ENCODE assay signal across 8 cellular contexts in genomic region chr3:38003371-38003816, GRCh38. TPM values are rescaled to one million over a fixed set of nuclear protein-coding genes. Genes with fewer than 3 reads are reported as not detected.
DNase-seq lines count a peak whose midpoint lies in the region; ATAC-seq lines count a peak whose summit lies in the region.

No MANE protein-coding gene starts in this region.

- DNase-seq in A172 (ENCODE audit: low spot score) (peak; percentile 33), SJCRH30 (peak; percentile 31 to 65), adipocyte (ENCODE audit: low read depth) (peak; percentile 67), left cardiac atrium (peak; percentile 69), putamen (ENCODE audit: low spot score) (peak; percentile 74), cerebellar cortex (ENCODE audit: low spot score) (no peak)

- H3K9me3 ChIP-seq in SJCRH30 (replicated peaks) (no peaks in the 10 kb centered on the region), adipocyte (ENCODE audit: control insufficient read depth, low read length) (no peaks in the 10 kb centered on the region)

- H3K27ac ChIP-seq in SJCRH30 = no peak overlapping the region

- H3K36me3 ChIP-seq in SJCRH30 (no peaks in the 10 kb centered on the region), adipocyte (ENCODE audit: control insufficient read depth, insufficient read depth, low read length, severe bottlenecking) (peaks cover 27% of the 10 kb centered on the region)

- peaks cover 3% of the 10 kb centered on the region; the same call in 1 of the 2 replicates for H3K4me1 ChIP-seq in SJCRH30
- peaks cover 18% of the 10 kb centered on the region for H3K4me1 ChIP-seq in adipocyte (ENCODE audit: control insufficient read depth, insufficient read depth, low read length)

- ATAC-seq in GM18868 (IDR thresholded peaks at IDR 0.05; ENCODE audit: unreplicated experiment) (peak; percentile 49), left cardiac atrium (peak; percentile 34 to 40), HG02623 (IDR thresholded peaks at IDR 0.05; ENCODE audit: unreplicated experiment) (no peak)

- intact Hi-C loops in left cardiac atrium (cut with DNase I) = loop anchor here in 1 of 2 donors (10.0 kb wide), 1 partner anchor 149 kb away; no protein-coding TSS in a partner anchor

- no peaks in the 10 kb centered on the region for H3K27me3 ChIP-seq in SJCRH30
- no peaks in the 10 kb centered on the region for H3K27me3 ChIP-seq in adipocyte (replicated peaks; ENCODE audit: control insufficient read depth, insufficient read depth, low read length)

- H3K9ac ChIP-seq in adipocyte (ENCODE audit: low read length) = peak overlapping the region; percentile 85

- H3K4me3 ChIP-seq in SJCRH30 = no peak overlapping the region
- no peak overlapping the region for H3K4me3 ChIP-seq in adipocyte (ENCODE audit: low read length)

RNA-seq across cellular contexts. Expression of gene VILL, which starts 12.8 kb away (rescaled TPM):
- 0.07 and 1.7 TPM in 2 replicates for total RNA-seq in A172 (2014; rRNA removed; shearing (Covaris generic))
- 0.06 TPM in 1 of 2 replicates, not detected in the other for total RNA-seq in SJCRH30 (2014; rRNA removed; shearing (Covaris generic))
- 1 to 10 TPM; 6.1 to 6.2 TPM for total RNA-seq in left cardiac atrium

RNA-seq across cellular contexts. Expression of gene PLCD1, which starts 26.0 kb away (rescaled TPM):
- 5.4 and 5.7 TPM in 2 replicates for total RNA-seq in A172 (2014; rRNA removed; shearing (Covaris generic))
- 0.94 and 1.3 TPM in 2 replicates for total RNA-seq in SJCRH30 (2014; rRNA removed; shearing (Covaris generic))
- total RNA-seq in left cardiac atrium = 10 to 100 TPM; 10.8 to 12.3 TPM

RNA-seq across cellular contexts. Expression of gene DLEC1, which starts 35.6 kb away (rescaled TPM):
- not detected in 2 replicates for total RNA-seq in A172 (2014; rRNA removed; shearing (Covaris generic))
- not detected in 2 replicates for total RNA-seq in SJCRH30 (2014; rRNA removed; shearing (Covaris generic))
- under 1 TPM; 0.29 to 0.82 TPM for total RNA-seq in left cardiac atrium
